In the genomic region with DNA sequence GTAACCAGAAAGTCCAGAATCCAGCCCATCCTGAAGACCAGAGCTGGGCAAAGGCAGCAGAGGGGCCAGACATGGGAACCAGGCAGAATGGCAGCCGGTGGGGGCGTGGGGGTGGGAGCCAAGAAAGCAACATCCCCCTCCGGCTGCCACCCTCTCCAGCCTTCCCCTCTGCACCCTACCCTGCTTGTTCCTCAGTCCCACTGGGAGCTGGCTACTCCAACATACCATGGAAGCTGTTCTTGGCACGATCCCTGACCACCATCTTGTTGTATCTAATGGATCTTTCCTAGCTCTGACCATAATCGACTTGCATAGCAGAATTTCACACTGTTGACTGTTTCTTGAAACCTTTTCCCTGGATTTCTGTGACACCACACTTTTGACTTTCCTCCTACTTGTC, we compare ENCODE assay signal across 23 cellular contexts.
"Had no signal": no experiment of that assay in that cellular context is flagged by ENCODE, and none has a peak within 500 bp of the region (broad histone marks: within the 10 kb centered on the region; RNA-seq: fewer than 3 reads in every experiment).

No MANE protein-coding gene starts in this region.

- H3K27ac ChIP-seq: body of pancreas, gastrocnemius medialis, transverse colon, vagina had no signal

- H3K9me3 Mint-ChIP-seq: activated naive CD4-positive, alpha-beta T cell treated with anti-CD3 and anti-CD28 coated beads, Interleukin-2, amount 50 U/mL, for 24 hours; activated T-cell treated with anti-CD3 and anti-CD28 coated beads, Interleukin-2, amount 50 U/mL, for 4 hours; natural killer cell treated with Interleukin-12 subunit alpha and Interleukin-12 subunit beta and Interleukin-15 and Interleukin-18, amount 100 ng/mL, for 72 hours had no signal

- H3K27ac Mint-ChIP-seq: activated naive CD4-positive, alpha-beta T cell treated with anti-CD3 and anti-CD28 coated beads, Interleukin-2, amount 50 U/mL, for 24 hours; natural killer cell treated with Interleukin-12 subunit alpha and Interleukin-12 subunit beta and Interleukin-15 and Interleukin-18, amount 100 ng/mL, for 72 hours; progenitor cell of endocrine pancreas had no signal

- H3K27me3 Mint-ChIP-seq: activated naive CD4-positive, alpha-beta T cell treated with anti-CD3 and anti-CD28 coated beads, Interleukin-2, amount 50 U/mL, for 24 hours; natural killer cell treated with Interleukin-12 subunit alpha and Interleukin-12 subunit beta and Interleukin-15 and Interleukin-18, amount 100 ng/mL, for 72 hours; progenitor cell of endocrine pancreas had no signal

- DNase-seq: activated CD4-positive, alpha-beta T cell treated with anti-CD3 and anti-CD28 coated beads for 1 hour; activated CD4-positive, alpha-beta T cell treated with anti-CD3 and anti-CD28 coated beads, Interleukin-2, amount 50 U/mL, for 48 hours; activated effector memory CD4-positive, alpha-beta T cell treated with Interleukin-2 at 50 U/mL for 16 hours; activated T-cell treated with anti-CD3 and anti-CD28 coated beads, Interleukin-2, amount 50 U/mL, for 4 hours; amniotic stem cell; body of pancreas; cerebellar nuclear complex; effector memory CD4-positive, alpha-beta T cell; erythroblast; gastrocnemius medialis; mammary epithelial cell; occipital lobe; stimulated activated CD4-positive, alpha-beta T cell treated with anti-CD3 and anti-CD28 coated beads, Interleukin-2, amount 100 ng/mL, for 48 hours; stimulated activated naive CD4-positive, alpha-beta T cell treated with Interleukin-2 at 50 U/mL for 16 hours; T-helper 1 cell; transverse colon had no signal

- H3K36me3 Mint-ChIP-seq: natural killer cell treated with Interleukin-12 subunit alpha and Interleukin-12 subunit beta and Interleukin-15 and Interleukin-18, amount 100 ng/mL, for 72 hours had no signal

- H3K27me3 ChIP-seq: body of pancreas, gastrocnemius medialis, heart left ventricle, right atrium auricular region, transverse colon, vagina had no signal

- H3K9me3 ChIP-seq: body of pancreas, gastrocnemius medialis, mucosa of descending colon, right atrium auricular region, transverse colon, vagina had no signal

- H3K4me3 Mint-ChIP-seq: activated naive CD4-positive, alpha-beta T cell treated with anti-CD3 and anti-CD28 coated beads, Interleukin-2, amount 50 U/mL, for 24 hours; activated T-cell treated with anti-CD3 and anti-CD28 coated beads, Interleukin-2, amount 50 U/mL, for 4 hours; natural killer cell treated with Interleukin-12 subunit alpha and Interleukin-12 subunit beta and Interleukin-15 and Interleukin-18, amount 100 ng/mL, for 72 hours had no signal

- ATAC-seq: activated T-cell treated with anti-CD3 and anti-CD28 coated beads, Interleukin-2, amount 50 U/mL, for 4 hours; body of pancreas; gastrocnemius medialis; heart left ventricle; mucosa of descending colon; natural killer cell treated with Interleukin-12 subunit alpha and Interleukin-12 subunit beta and Interleukin-15 and Interleukin-18, amount 100 ng/mL, for 72 hours had no signal

- H3K4me1 ChIP-seq: body of pancreas had no signal

- H3K4me3 ChIP-seq: body of pancreas, gastrocnemius medialis, heart left ventricle, mucosa of descending colon, right atrium auricular region, transverse colon, vagina had no signal
